9 cellular contexts compared by ENCODE assay signal in the genomic region with DNA sequence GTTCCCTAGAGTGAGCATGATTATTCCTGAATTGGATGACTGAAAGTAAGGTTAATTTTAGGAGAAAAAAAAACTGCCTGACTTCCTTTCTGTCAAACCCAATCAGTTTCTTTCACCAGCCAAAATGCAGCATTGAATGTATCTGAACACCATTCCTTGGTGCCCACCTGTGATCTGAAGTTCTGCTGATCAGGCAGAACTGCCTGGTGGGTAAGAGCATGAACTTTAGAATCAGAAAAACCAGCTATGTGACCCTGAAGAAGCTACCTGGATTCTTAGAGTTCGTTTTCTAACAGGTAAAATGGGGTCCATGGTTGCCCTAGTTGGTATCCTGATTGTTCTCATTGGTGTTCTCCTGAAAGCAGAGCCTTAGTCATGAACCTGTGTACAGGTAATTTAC.
"Had no signal": no experiment of that assay in that cellular context is flagged by ENCODE, and none has a peak within 500 bp of the region (broad histone marks: within the 10 kb centered on the region; RNA-seq: fewer than 3 reads in every experiment).

No MANE protein-coding gene starts in this region.

- H3K36me3 Mint-ChIP-seq: IgD-negative memory B cell had no signal

- H3K4me2 ChIP-seq: GM23338, KMS-11 had no signal

- H3K4me3 Mint-ChIP-seq: GM23338, H9, IgD-negative memory B cell had no signal

- FAIRE-seq: H1, H54, HTR-8/SVneo had no signal

- H3K4me1 Mint-ChIP-seq: GM23338, IgD-negative memory B cell had no signal

- H3K27ac ChIP-seq: KMS-11 had no signal

- H3K27ac Mint-ChIP-seq: GM23338, H9, IgD-negative memory B cell had no signal

- H3K4me3 ChIP-seq: GM23338 had no signal

- H3K27me3 Mint-ChIP-seq: IgD-negative memory B cell had no signal

- DNase-seq: HCEC 1CT, KBM-7 had no signal
